ENCODE assay signal across 2 cellular contexts in genomic region chr19:4445963-4446668, GRCh38.
TF ChIP-seq lines count a peak whose summit lies in the region.

No MANE protein-coding gene starts in this region.

TF ChIP-seq in HEK293, 187 proteins besides CTCF, POLR2A, EP300 and RAD21:
- no peak for TF ChIP-seq ZNF114 (tag by site-specific recombination; IDR thresholded peaks at IDR 0.05)
- no peak for TF ChIP-seq ZNF133 (tag by site-specific recombination; IDR thresholded peaks at IDR 0.05)
- TF ChIP-seq TRIM28 (IDR thresholded peaks at IDR 0.05; ENCODE audit: borderline replicate concordance, low read length): no peak
- TF ChIP-seq ZNF350 (tag by site-specific recombination; IDR thresholded peaks at IDR 0.05): no peak
- no peak for TF ChIP-seq ZNF354C (tag by site-specific recombination; IDR thresholded peaks at IDR 0.05; ENCODE audit: borderline replicate concordance, low read depth)
- TF ChIP-seq ZFP69B (tag by site-specific recombination; IDR thresholded peaks at IDR 0.05): no peak
- peak; percentile 22 for TF ChIP-seq PATZ1 (tag by site-specific recombination; IDR thresholded peaks at IDR 0.05)
- TF ChIP-seq ZNF837 (tag by site-specific recombination; IDR thresholded peaks at IDR 0.05): no peak
- TF ChIP-seq ZBTB6 (tag by site-specific recombination; IDR thresholded peaks at IDR 0.05): no peak
- TF ChIP-seq ZXDB (tag by site-specific recombination; IDR thresholded peaks at IDR 0.05): no peak
- no peak for TF ChIP-seq PBX3 (CRISPR knock-in tag; IDR thresholded peaks at IDR 0.05)
- peak; percentile 44; the same call in 1 of the 2 replicates for TF ChIP-seq KLF8 (tag by site-specific recombination; IDR thresholded peaks at IDR 0.05)
- TF ChIP-seq ZBTB1 (tag by site-specific recombination; IDR thresholded peaks at IDR 0.05): no peak
- TF ChIP-seq GLIS2 (tag by site-specific recombination; IDR thresholded peaks at IDR 0.05): peak; percentile 44; the same call in 1 of the 2 replicates
- peak; percentile 39; the same call in 1 of the 2 replicates for TF ChIP-seq HIC1 (tag by site-specific recombination; IDR thresholded peaks at IDR 0.05)
- TF ChIP-seq GLI2 (tag by site-specific recombination; IDR thresholded peaks at IDR 0.05; ENCODE audit: borderline replicate concordance, low read depth): no peak
- no peak for TF ChIP-seq ZNF16 (tag by site-specific recombination; IDR thresholded peaks at IDR 0.05; ENCODE audit: low read depth)
- no peak for TF ChIP-seq ZNF701 (tag by site-specific recombination; IDR thresholded peaks at IDR 0.05)

TF ChIP-seq in GM12878, 131 proteins besides CTCF, POLR2A, EP300 and RAD21:
- no peak for TF ChIP-seq RB1 (IDR thresholded peaks at IDR 0.05; ENCODE audit: borderline replicate concordance)
- no peak for TF ChIP-seq ZZZ3 (IDR thresholded peaks at IDR 0.05; ENCODE audit: control insufficient read depth, insufficient read length, low read depth)
- TF ChIP-seq HSF1 (IDR thresholded peaks at IDR 0.05; ENCODE audit: low read depth, low read length): no peak
- TF ChIP-seq CHD4 (IDR thresholded peaks at IDR 0.05): no peak
- no peak for TF ChIP-seq RUNX3 (IDR thresholded peaks at IDR 0.05; ENCODE audit: low read length)
- no peak for TF ChIP-seq ZNF622 (IDR thresholded peaks at IDR 0.05)
- TF ChIP-seq FOXM1 (IDR thresholded peaks at IDR 0.05; ENCODE audit: low read depth, low read length): no peak
- no peak for TF ChIP-seq ELK1 (IDR thresholded peaks at IDR 0.05; ENCODE audit: low read depth, low read length)
